Comparison of ENCODE assay signal across 8 cellular contexts in genomic region chr1:23561813-23562100, GRCh38. TPM values are rescaled to one million over a fixed set of nuclear protein-coding genes. Genes with fewer than 3 reads are reported as not detected.
DNase-seq lines count a peak whose midpoint lies in the region; ATAC-seq and TF ChIP-seq lines count a peak whose summit lies in the region.

No MANE protein-coding gene starts in this region.

- no peak for TF ChIP-seq CTCF in right lobe of liver (IDR thresholded peaks at IDR 0.05)

- H3K36me3 ChIP-seq in right lobe of liver, result no peaks in the 10 kb centered on the region

- H3K4me1 ChIP-seq in right lobe of liver, result peaks cover 0 to 18% (median under 1%) of the 10 kb centered on the region in 4 donors

- DNase-seq in astrocyte of the hippocampus (ENCODE audit: low read depth, low spot score) (peak; percentile 58), right lobe of liver (no peak), substantia nigra (lab: John Stamatoyannopoulos, UW) (no peak), UCSD-AML1 (lab: John Stamatoyannopoulos, UW; ENCODE audit: unreplicated experiment) (no peak), GM19240 (ENCODE audit: insufficient read length, low spot score) (no peak)

- H3K27ac Mint-ChIP-seq in IgD-negative memory B cell, result peak overlapping the region; percentile 82 to 100 (median 95)

- no peak overlapping the region for H3K4me3 ChIP-seq in right lobe of liver

- 53% methylated on average over 2 of the region's 2 CpGs for WGBS in right lobe of liver (ENCODE audit: insufficient coverage, low coverage, low lambda C conversion rate, missing lambda C conversion rate)

- TF ChIP-seq POLR2A in right lobe of liver (IDR thresholded peaks at IDR 0.05), result no peak

- ATAC-seq in right lobe of liver, result no peak
- ATAC-seq in GM18909 (IDR thresholded peaks at IDR 0.05; ENCODE audit: poor library complexity, unreplicated experiment), result no peak
- no peak for ATAC-seq in GM21723 (IDR thresholded peaks at IDR 0.05; ENCODE audit: unreplicated experiment)

- H3K4me1 Mint-ChIP-seq in IgD-negative memory B cell, result peaks cover 34 to 58% (median 47%) of the 10 kb centered on the region in 3 donors

- no peaks in the 10 kb centered on the region for H3K9me3 Mint-ChIP-seq in IgD-negative memory B cell

- H3K27me3 ChIP-seq in right lobe of liver, result no peaks in the 10 kb centered on the region

- intact Hi-C loops in right lobe of liver (cut with DNase I), result no loop called here

- H3K27ac ChIP-seq in right lobe of liver (peak overlapping the region; percentile 73 to 82 (median 75)), substantia nigra (ENCODE audit: low read depth, low read length, poor library complexity, severe bottlenecking) (peak overlapping the region; percentile 79)

- H3K9me3 ChIP-seq in right lobe of liver, result no peaks in the 10 kb centered on the region

- peak overlapping the region in 2 of 4 donors; percentile 85 to 95 for H3K4me3 Mint-ChIP-seq in IgD-negative memory B cell

- no peaks in the 10 kb centered on the region for H3K27me3 Mint-ChIP-seq in IgD-negative memory B cell

- no peaks in the 10 kb centered on the region for H3K36me3 Mint-ChIP-seq in IgD-negative memory B cell

RNA-seq across cellular contexts. Expression of gene ID3, which starts 2.5 kb away (rescaled TPM):
- polyA plus RNA-seq in IgD-negative memory B cell, result 74.0 TPM
- total RNA-seq in right lobe of liver, result 10 to 100 TPM; 12.7 to 44.6 (median 27.0) TPM

RNA-seq across cellular contexts. Expression of gene E2F2, which starts 30.7 kb away (rescaled TPM):
- polyA plus RNA-seq in IgD-negative memory B cell, result 2.2 TPM
- total RNA-seq in right lobe of liver, result 1 to 10 TPM in 1 of 6 experiments, under 1 TPM in 5; 0.18 to 1.2 (median 0.70) TPM
